Comparison of ENCODE assay signal across 8 cellular contexts in genomic region chrX:39336709-39337294, GRCh38.
DNase-seq lines count a peak whose midpoint lies in the region; ATAC-seq lines count a peak whose summit lies in the region.

No MANE protein-coding gene starts in this region.

- H3K4me1 Mint-ChIP-seq in activated naive CD8-positive, alpha-beta T cell treated with anti-CD3 and anti-CD28 coated beads, Interleukin-2, amount 50 U/mL, for 24 hours: peaks cover 60% of the 10 kb centered on the region

- H3K9me3 Mint-ChIP-seq in activated naive CD8-positive, alpha-beta T cell treated with anti-CD3 and anti-CD28 coated beads, Interleukin-2, amount 50 U/mL, for 24 hours: peaks cover 4% of the 10 kb centered on the region

- H3K27ac Mint-ChIP-seq in activated naive CD8-positive, alpha-beta T cell treated with anti-CD3 and anti-CD28 coated beads, Interleukin-2, amount 50 U/mL, for 24 hours: peak overlapping the region; percentile 92

- H3K36me3 Mint-ChIP-seq in activated naive CD8-positive, alpha-beta T cell treated with anti-CD3 and anti-CD28 coated beads, Interleukin-2, amount 50 U/mL, for 24 hours (ENCODE audit: low read depth): peaks cover 14% of the 10 kb centered on the region

- H3K4me3 Mint-ChIP-seq in activated naive CD8-positive, alpha-beta T cell treated with anti-CD3 and anti-CD28 coated beads, Interleukin-2, amount 50 U/mL, for 24 hours: no peak overlapping the region

- ATAC-seq in GM18502 (IDR thresholded peaks at IDR 0.05; ENCODE audit: poor library complexity, unreplicated experiment) (peak; percentile 92), GM21825 (IDR thresholded peaks at IDR 0.05; ENCODE audit: unreplicated experiment) (peak; percentile 80)
- ATAC-seq in activated naive CD8-positive, alpha-beta T cell treated with anti-CD3 and anti-CD28 coated beads, Interleukin-2, amount 50 U/mL, for 24 hours: peak; percentile 80

- DNase-seq in NCI-H2029 (lab: John Stamatoyannopoulos, UW) (peak; percentile 58), retina (peak; percentile 6), 8988T (no peak), RKO (ENCODE audit: low spot score) (no peak)
- DNase-seq in activated naive CD8-positive, alpha-beta T cell treated with anti-CD3 and anti-CD28 coated beads, Interleukin-2, amount 50 U/mL, for 24 hours: peak; percentile 20
- DNase-seq in activated CD8-positive, alpha-beta memory T cell treated with anti-CD3 and anti-CD28 coated beads, Interleukin-2, amount 50 U/mL, for 48 hours: no peak

- no peaks in the 10 kb centered on the region for H3K27me3 Mint-ChIP-seq in activated naive CD8-positive, alpha-beta T cell treated with anti-CD3 and anti-CD28 coated beads, Interleukin-2, amount 50 U/mL, for 24 hours

Comparison
In these comparisons a context has a peak if more than half of its experiments do, and no peak if none do; other contexts are left out.
1. DNase-seq: peak in NCI-H2029 (single experiment), activated naive CD8-positive, alpha-beta T cell treated with anti-CD3 and anti-CD28 coated beads, Interleukin-2, amount 50 U/mL, for 24 hours (single experiment) and retina (single experiment); none in 8988T (single experiment), activated CD8-positive, alpha-beta memory T cell treated with anti-CD3 and anti-CD28 coated beads, Interleukin-2, amount 50 U/mL, for 48 hours (single experiment) and RKO (single experiment).
2. Peak in every context shown above with its lines, with median percentiles within 50 percentile points of each other: ATAC-seq.